8 cellular contexts compared by ENCODE assay signal in the genomic region with DNA sequence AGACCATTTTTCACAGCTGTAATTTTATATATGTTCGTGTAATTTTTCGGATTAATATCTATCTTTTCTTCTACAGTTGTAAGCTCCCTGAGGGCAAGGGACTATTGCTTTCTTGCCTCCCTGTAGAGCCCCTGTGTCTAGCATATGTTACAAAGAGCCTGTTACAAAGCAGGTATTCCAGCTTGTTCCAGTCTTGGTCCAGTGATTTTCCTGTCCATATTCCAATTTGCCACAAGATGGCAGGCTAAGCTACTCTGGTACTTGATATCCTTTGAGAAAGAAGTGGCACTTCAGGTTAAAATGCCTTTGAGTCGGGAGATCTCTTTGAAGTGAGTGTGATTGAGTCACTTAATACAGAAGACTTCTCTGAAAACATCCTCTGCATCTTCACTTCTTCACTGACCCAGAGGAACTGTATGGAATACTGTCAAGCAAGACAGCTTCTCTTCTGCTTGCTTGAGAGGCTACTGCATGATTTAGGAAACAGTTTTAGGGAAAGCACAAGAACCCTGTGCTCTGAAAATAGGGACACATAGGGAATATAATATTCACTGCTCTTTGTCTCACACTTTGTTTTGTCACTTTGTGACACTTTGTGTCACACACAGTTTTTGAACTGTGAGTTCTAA. TPM values are rescaled to one million over a fixed set of nuclear protein-coding genes. Genes with fewer than 3 reads are reported as not detected.
DNase-seq lines count a peak whose midpoint lies in the region; FAIRE-seq and TF ChIP-seq lines count a peak whose summit lies in the region.

No MANE protein-coding gene starts in this region.

- TF ChIP-seq EP300 in neural cell (conservative IDR thresholded peaks at IDR 0.05; ENCODE audit: poor library complexity, severe bottlenecking), result peak; percentile 38

- H3K27ac Mint-ChIP-seq in Calu3 (ENCODE audit: unreplicated experiment) (no peak overlapping the region), endothelial cell (ENCODE audit: unreplicated experiment) (no peak overlapping the region)

- H3K27me3 Mint-ChIP-seq in Calu3 (ENCODE audit: unreplicated experiment), result no peaks in the 10 kb centered on the region
- H3K27me3 Mint-ChIP-seq in endothelial cell (ENCODE audit: unreplicated experiment), result peaks cover 3% of the 10 kb centered on the region

- H3K4me3 Mint-ChIP-seq in Calu3 (ENCODE audit: low read depth, unreplicated experiment) (no peak overlapping the region), endothelial cell (ENCODE audit: unreplicated experiment) (no peak overlapping the region)

- no peaks in the 10 kb centered on the region for H3K9me3 Mint-ChIP-seq in Calu3 (ENCODE audit: low read depth, unreplicated experiment)
- no peaks in the 10 kb centered on the region for H3K9me3 Mint-ChIP-seq in endothelial cell (ENCODE audit: unreplicated experiment)

- CTCF ChIA-PET in Calu3 (lab: Charles Lee), result interaction anchor here (0.5 to 2.6 kb wide), 3 partner anchors 15 to 709 kb away, joined by 3 to 24 read pairs (median 3); no protein-coding TSS in a partner anchor

- peak; percentile 28 for TF ChIP-seq CTCF in Calu3 (IDR thresholded peaks at IDR 0.05; ENCODE audit: unreplicated experiment)
- peak; percentile 68 for TF ChIP-seq CTCF in KMS-11 (conservative IDR thresholded peaks at IDR 0.05; ENCODE audit: low read depth, low read length)
- TF ChIP-seq CTCF in endothelial cell (IDR thresholded peaks at IDR 0.05; ENCODE audit: unreplicated experiment), result peak; percentile 70
- TF ChIP-seq CTCF in neural cell (IDR thresholded peaks at IDR 0.05; ENCODE audit: poor library complexity, severe bottlenecking), result peak; percentile 93

- no TSS peak for BruUV-seq in Calu3 (replicated peaks; lab: Mats Ljungman, UMichigan)

- H3K27ac ChIP-seq in KMS-11 (no peak overlapping the region), neural cell (ENCODE audit: low read length) (peak overlapping the region; percentile 31)

- no peaks in the 10 kb centered on the region for H3F3A ChIP-seq in neural cell (ENCODE audit: insufficient read depth, low read length, poor library complexity, severe bottlenecking)

- no peak overlapping the region for H3K9ac ChIP-seq in KMS-11
- H3K9ac ChIP-seq in NT2/D1 (ENCODE audit: insufficient read length, low read depth), result no peak overlapping the region
- no peak overlapping the region for H3K9ac ChIP-seq in neural cell (ENCODE audit: low read length)

- H3K4me3 ChIP-seq in KMS-11 (IDR thresholded peaks at IDR 0.05; ENCODE audit: insufficient read depth, low read depth, low read length), result no peak overlapping the region
- no peak overlapping the region for H3K4me3 ChIP-seq in NT2/D1 (ENCODE audit: insufficient read length, low read depth)
- no peak overlapping the region for H3K4me3 ChIP-seq in neural cell (ENCODE audit: low read length)

- H3K4me1 ChIP-seq in KMS-11 (ENCODE audit: low read depth, poor library complexity, severe bottlenecking) (peaks cover 32% of the 10 kb centered on the region), NT2/D1 (ENCODE audit: insufficient read depth, insufficient read length) (no peaks in the 10 kb centered on the region)

- DNase-seq in Calu3 (peak; percentile 40), NT2/D1 (ENCODE audit: low read depth, low spot score) (peak; percentile 76), endothelial cell (ENCODE audit: low spot score) (peak; percentile 61), SKM-1 (lab: John Stamatoyannopoulos, UW; ENCODE audit: unreplicated experiment) (no peak), GM12891 (ENCODE audit: insufficient read length, low spot score) (no peak)
- DNase-seq in activated CD4-positive, alpha-beta T cell treated with anti-CD3 and anti-CD28 coated beads, Interleukin-2, amount 50 U/mL, for 4 hours, result no peak

- H3K79me2 ChIP-seq in KMS-11 (ENCODE audit: insufficient read depth, low read depth), result no peaks in the 10 kb centered on the region
- no peaks in the 10 kb centered on the region for H3K79me2 ChIP-seq in neural cell (replicated peaks; ENCODE audit: insufficient read depth, low read length)

- H4K20me1 ChIP-seq in KMS-11 (ENCODE audit: insufficient read depth) (no peaks in the 10 kb centered on the region), neural cell (ENCODE audit: insufficient read depth) (no peaks in the 10 kb centered on the region)

- no peaks in the 10 kb centered on the region for H3K9me2 ChIP-seq in neural cell (ENCODE audit: insufficient read depth, low read length)

- no peaks in the 10 kb centered on the region for H3K27me3 ChIP-seq in KMS-11 (ENCODE audit: insufficient read depth, low read depth)
- H3K27me3 ChIP-seq in NT2/D1 (ENCODE audit: insufficient read depth, insufficient read length), result peaks cover 7% of the 10 kb centered on the region
- H3K27me3 ChIP-seq in neural cell (ENCODE audit: insufficient read depth, low read depth, low read length), result no peaks in the 10 kb centered on the region

- TF ChIP-seq RAD21 in neural cell (conservative IDR thresholded peaks at IDR 0.05), result peak; percentile 95

- H3K9me3 ChIP-seq in NT2/D1 (ENCODE audit: insufficient read depth, low read length), result no peaks in the 10 kb centered on the region
- no peaks in the 10 kb centered on the region for H3K9me3 ChIP-seq in neural cell (ENCODE audit: low read length)

- FAIRE-seq in GM12891 (lab: Jason Lieb, UNC), result no peak

- no peak overlapping the region for H2AFZ ChIP-seq in KMS-11 (ENCODE audit: low read depth)
- H2AFZ ChIP-seq in neural cell (ENCODE audit: low read depth, low read length), result no peak overlapping the region

- intact Hi-C loops in Calu3 (cut with micrococcal nuclease; ENCODE audit: unreplicated experiment), result loop anchor here (1.0 to 5.0 kb wide), 6 partner anchors 85 to 780 kb away; no protein-coding TSS in a partner anchor

- H3K4me1 Mint-ChIP-seq in Calu3 (ENCODE audit: low read depth, unreplicated experiment) (peaks cover 21% of the 10 kb centered on the region), endothelial cell (ENCODE audit: unreplicated experiment) (peaks cover 14% of the 10 kb centered on the region)

- H3K4me2 ChIP-seq in KMS-11 (no peak overlapping the region), neural cell (ENCODE audit: low read length) (no peak overlapping the region)

- no peaks in the 10 kb centered on the region for H3K36me3 ChIP-seq in KMS-11 (ENCODE audit: insufficient read depth)
- H3K36me3 ChIP-seq in NT2/D1 (ENCODE audit: insufficient read depth, insufficient read length, low read length), result no peaks in the 10 kb centered on the region
- H3K36me3 ChIP-seq in neural cell (ENCODE audit: insufficient read depth, low read length), result no peaks in the 10 kb centered on the region

- H3K36me3 Mint-ChIP-seq in Calu3 (ENCODE audit: insufficient read depth, unreplicated experiment), result peaks cover 10% of the 10 kb centered on the region
- H3K36me3 Mint-ChIP-seq in endothelial cell (ENCODE audit: low read depth, unreplicated experiment), result no peaks in the 10 kb centered on the region

- no peak for TF ChIP-seq POLR2A in GM12891 (IDR thresholded peaks at IDR 0.05; ENCODE audit: low read depth, low read length)

TF ChIP-seq in neural cell, 6 proteins besides CTCF, POLR2A, EP300 and RAD21 (continues in another document):
- peak; percentile 97 for TF ChIP-seq SMC3 (conservative IDR thresholded peaks at IDR 0.05; ENCODE audit: poor library complexity)

TF ChIP-seq in GM12891, 5 proteins besides CTCF, POLR2A, EP300 and RAD21:
- TF ChIP-seq PAX5 (IDR thresholded peaks at IDR 0.05; ENCODE audit: insufficient read depth, low read length, severe bottlenecking), result no peak
- no peak for TF ChIP-seq POLR2AphosphoS5 (IDR thresholded peaks at IDR 0.05; ENCODE audit: low read depth, low read length)
- TF ChIP-seq TAF1 (IDR thresholded peaks at IDR 0.05; ENCODE audit: low read depth, low read length), result no peak
- TF ChIP-seq SPI1 (IDR thresholded peaks at IDR 0.05; ENCODE audit: low read depth, low read length), result no peak
- TF ChIP-seq POU2F2 (IDR thresholded peaks at IDR 0.05; ENCODE audit: low read depth, low read length), result no peak

RNA-seq across cellular contexts. Expression of a gene that starts 24.5 kb away (rescaled TPM):
- 0.37 and 0.52 TPM in 2 replicates for total RNA-seq in Calu3 (2022)
- total RNA-seq in endothelial cell (ENCODE audit: unreplicated experiment), result 7.4 TPM
- 14.5 and 15.3 TPM in 2 replicates for polyA plus RNA-seq in neural cell
- polyA minus RNA-seq in neural cell, result 26.8 and 27.4 TPM in 2 replicates
- not detected for polyA plus RNA-seq in GM12891 (2012; ENCODE audit: low read depth, missing spikeins)

Comparison
In these comparisons a context has a peak if more than half of its experiments do, and no peak if none do; other contexts are left out.
1. DNase-seq: peak in Calu3 (single experiment), NT2/D1 (single experiment) and endothelial cell (single experiment); none in SKM-1 (single experiment), activated CD4-positive, alpha-beta T cell treated with anti-CD3 and anti-CD28 coated beads, Interleukin-2, amount 50 U/mL, for 4 hours (0 of 2) and GM12891 (single experiment).
2. CTCF ChIP-seq: peak in every context shown above with its lines; median percentile 93 in neural cell; 70 in endothelial cell; 68 in KMS-11; 28 in Calu3.